In genomic region chr20:61537239-61537638, GRCh38 we compare ENCODE assay signal across 40 cellular contexts.
"Had no signal": no experiment of that assay in that cellular context is flagged by ENCODE, and none has a peak within 500 bp of the region (broad histone marks: within the 10 kb centered on the region; RNA-seq: fewer than 3 reads in every experiment).

No MANE protein-coding gene starts in this region.

- H3K4me3 ChIP-seq: ascending aorta, cardiac muscle cell had no signal

- H3K27me3 Mint-ChIP-seq: activated CD4-positive, alpha-beta memory T cell treated with anti-CD3 and anti-CD28 coated beads, Interleukin-2, amount 10 ng/mL, durations not matched to agents 7 days and 5 days; activated CD4-positive, alpha-beta T cell treated with anti-CD3 and anti-CD28 coated beads for 36 hours; activated CD4-positive, alpha-beta T cell treated with anti-CD3 and anti-CD28 coated beads, Interleukin-2, amount 10 ng/mL, durations not matched to agents 7 days and 5 days; activated CD8-positive, alpha-beta memory T cell treated with anti-CD3 and anti-CD28 coated beads, Interleukin-2, amount 10 ng/mL, durations not matched to agents 7 days and 5 days; activated naive CD4-positive, alpha-beta T cell treated with anti-CD3 and anti-CD28 coated beads, Interleukin-2, amount 10 ng/mL, durations not matched to agents 7 days and 5 days; activated naive CD4-positive, alpha-beta T cell treated with anti-CD3 and anti-CD28 coated beads, Interleukin-2, amount 50 U/mL, for 24 hours; activated naive CD8-positive, alpha-beta T cell; activated naive CD8-positive, alpha-beta T cell treated with anti-CD3 and anti-CD28 coated beads, Interleukin-2, amount 10 ng/mL, durations not matched to agents 7 days and 5 days; activated naive CD8-positive, alpha-beta T cell treated with anti-CD3 and anti-CD28 coated beads, Interleukin-2, amount 50 U/mL, for 24 hours; activated T-cell treated with anti-CD3 and anti-CD28 coated beads, Interleukin-2, amount 50 U/mL, for 24 hours; brain; central memory CD8-positive, alpha-beta T cell had no signal

- DNase-seq: activated CD4-positive, alpha-beta memory T cell treated with anti-CD3 and anti-CD28 coated beads, Interleukin-2, amount 10 ng/mL, durations not matched to agents 7 days and 5 days; activated CD4-positive, alpha-beta T cell treated with anti-CD3 and anti-CD28 coated beads for 1 hour; activated CD4-positive, alpha-beta T cell treated with anti-CD3 and anti-CD28 coated beads for 36 hours; activated CD4-positive, alpha-beta T cell treated with anti-CD3 and anti-CD28 coated beads for 48 hours; activated CD4-positive, alpha-beta T cell treated with anti-CD3 and anti-CD28 coated beads, Interleukin-2, amount 10 ng/mL, durations not matched to agents 7 days and 5 days; activated CD4-positive, alpha-beta T cell treated with anti-CD3 and anti-CD28 coated beads, Interleukin-2, amount 50 U/mL, for 48 hours; activated CD4-positive, CD25-positive, alpha-beta regulatory T cell; activated CD8-positive, alpha-beta memory T cell treated with anti-CD3 and anti-CD28 coated beads for 24 hours; activated CD8-positive, alpha-beta memory T cell treated with anti-CD3 and anti-CD28 coated beads, Interleukin-2, amount 10 ng/mL, durations not matched to agents 7 days and 5 days; activated CD8-positive, alpha-beta memory T cell treated with anti-CD3 and anti-CD28 coated beads, Interleukin-2, amount 50 U/mL, for 48 hours; activated CD8-positive, alpha-beta T cell treated with anti-CD3 and anti-CD28 coated beads, Interleukin-2, amount 10 ng/mL, durations not matched to agents 7 days and 5 days; activated effector memory CD4-positive, alpha-beta T cell treated with Interleukin-2 at 50 U/mL for 16 hours; activated gamma-delta T cell; activated naive CD4-positive, alpha-beta T cell treated with anti-CD3 and anti-CD28 coated beads, Interleukin-2, amount 10 ng/mL, durations not matched to agents 7 days and 5 days; activated naive CD4-positive, alpha-beta T cell treated with Interleukin-2 at 50 U/mL for 16 hours; activated naive CD8-positive, alpha-beta T cell treated with anti-CD3 and anti-CD28 coated beads, Interleukin-2, amount 10 ng/mL, durations not matched to agents 7 days and 5 days; activated naive CD8-positive, alpha-beta T cell treated with anti-CD3 and anti-CD28 coated beads, Interleukin-2, amount 50 U/mL, for 24 hours; activated T-cell treated with anti-CD3 and anti-CD28 coated beads, Interleukin-2, amount 50 U/mL, for 24 hours; activated T-cell treated with anti-CD3 and anti-CD28 coated beads, Interleukin-2, amount 50 U/mL, for 48 hours; amygdala; anterior cingulate cortex; caudate nucleus; cerebellar nuclear complex; T-helper 1 cell; T-helper 2 cell; T-helper 9 cell; WERI-Rb-1 had no signal

- H3K36me3 ChIP-seq: ascending aorta, cardiac muscle cell, WERI-Rb-1 had no signal

- H3K36me3 Mint-ChIP-seq: activated CD8-positive, alpha-beta memory T cell treated with anti-CD3 and anti-CD28 coated beads, Interleukin-2, amount 10 ng/mL, durations not matched to agents 7 days and 5 days; activated naive CD4-positive, alpha-beta T cell treated with anti-CD3 and anti-CD28 coated beads, Interleukin-2, amount 10 ng/mL, durations not matched to agents 7 days and 5 days; activated naive CD4-positive, alpha-beta T cell treated with anti-CD3 and anti-CD28 coated beads, Interleukin-2, amount 50 U/mL, for 24 hours; activated naive CD8-positive, alpha-beta T cell; activated naive CD8-positive, alpha-beta T cell treated with anti-CD3 and anti-CD28 coated beads, Interleukin-2, amount 10 ng/mL, durations not matched to agents 7 days and 5 days; WTC11 had no signal

- H3K4me1 ChIP-seq: ascending aorta had no signal

- H3K4me1 Mint-ChIP-seq: activated CD4-positive, alpha-beta memory T cell treated with anti-CD3 and anti-CD28 coated beads, Interleukin-2, amount 10 ng/mL, durations not matched to agents 7 days and 5 days; activated CD4-positive, alpha-beta T cell treated with anti-CD3 and anti-CD28 coated beads for 36 hours; activated CD4-positive, alpha-beta T cell treated with anti-CD3 and anti-CD28 coated beads, Interleukin-2, amount 10 ng/mL, durations not matched to agents 7 days and 5 days; activated CD8-positive, alpha-beta memory T cell treated with anti-CD3 and anti-CD28 coated beads, Interleukin-2, amount 10 ng/mL, durations not matched to agents 7 days and 5 days; activated naive CD4-positive, alpha-beta T cell treated with anti-CD3 and anti-CD28 coated beads, Interleukin-2, amount 10 ng/mL, durations not matched to agents 7 days and 5 days; activated naive CD4-positive, alpha-beta T cell treated with anti-CD3 and anti-CD28 coated beads, Interleukin-2, amount 50 U/mL, for 24 hours; activated naive CD8-positive, alpha-beta T cell treated with anti-CD3 and anti-CD28 coated beads, Interleukin-2, amount 10 ng/mL, durations not matched to agents 7 days and 5 days; activated naive CD8-positive, alpha-beta T cell treated with anti-CD3 and anti-CD28 coated beads, Interleukin-2, amount 50 U/mL, for 24 hours; central memory CD8-positive, alpha-beta T cell had no signal

- H3K27ac Mint-ChIP-seq: activated CD4-positive, alpha-beta memory T cell treated with anti-CD3 and anti-CD28 coated beads, Interleukin-2, amount 10 ng/mL, durations not matched to agents 7 days and 5 days; activated CD4-positive, alpha-beta T cell treated with anti-CD3 and anti-CD28 coated beads for 36 hours; activated CD4-positive, alpha-beta T cell treated with anti-CD3 and anti-CD28 coated beads, Interleukin-2, amount 10 ng/mL, durations not matched to agents 7 days and 5 days; activated CD8-positive, alpha-beta memory T cell treated with anti-CD3 and anti-CD28 coated beads, Interleukin-2, amount 10 ng/mL, durations not matched to agents 7 days and 5 days; activated CD8-positive, alpha-beta T cell treated with anti-CD3 and anti-CD28 coated beads, Interleukin-2, amount 10 ng/mL, durations not matched to agents 7 days and 5 days; activated naive CD4-positive, alpha-beta T cell treated with anti-CD3 and anti-CD28 coated beads, Interleukin-2, amount 10 ng/mL, durations not matched to agents 7 days and 5 days; activated naive CD4-positive, alpha-beta T cell treated with anti-CD3 and anti-CD28 coated beads, Interleukin-2, amount 50 U/mL, for 24 hours; activated naive CD8-positive, alpha-beta T cell; activated naive CD8-positive, alpha-beta T cell treated with anti-CD3 and anti-CD28 coated beads, Interleukin-2, amount 10 ng/mL, durations not matched to agents 7 days and 5 days; activated naive CD8-positive, alpha-beta T cell treated with anti-CD3 and anti-CD28 coated beads, Interleukin-2, amount 50 U/mL, for 24 hours; activated T-cell treated with anti-CD3 and anti-CD28 coated beads, Interleukin-2, amount 50 U/mL, for 24 hours; activated T-helper 2 cell treated with anti-CD3 and anti-CD28 coated beads, Interferon-gamma antibody, Interleukin-2, Interleukin-4, amounts not matched to agents 10 μg/mL and 5 μg/mL and 100 μg/mL, durations not matched to agents 14 hours and 24 hours and 36 hours; T-helper 1 cell treated with Interleukin-12 subunit alpha and Interleukin-12 subunit beta and Interleukin-4 antibody, amounts not matched to agents 30 μg/mL and 1 μg/mL, for 36 hours; T-helper 2 cell treated with Interferon-gamma antibody and Interleukin-4, amounts not matched to agents 5 μg/mL and 100 μg/mL, for 36 hours; WTC11 had no signal

- H3K9me3 ChIP-seq: ascending aorta had no signal

- H3K27me3 ChIP-seq: ascending aorta, cardiac muscle cell had no signal

- H3K4me3 Mint-ChIP-seq: activated CD4-positive, alpha-beta memory T cell treated with anti-CD3 and anti-CD28 coated beads, Interleukin-2, amount 10 ng/mL, durations not matched to agents 7 days and 5 days; activated CD4-positive, alpha-beta T cell treated with anti-CD3 and anti-CD28 coated beads for 36 hours; activated CD4-positive, alpha-beta T cell treated with anti-CD3 and anti-CD28 coated beads, Interleukin-2, amount 10 ng/mL, durations not matched to agents 7 days and 5 days; activated CD8-positive, alpha-beta memory T cell treated with anti-CD3 and anti-CD28 coated beads, Interleukin-2, amount 10 ng/mL, durations not matched to agents 7 days and 5 days; activated CD8-positive, alpha-beta T cell treated with anti-CD3 and anti-CD28 coated beads, Interleukin-2, amount 10 ng/mL, durations not matched to agents 7 days and 5 days; activated naive CD4-positive, alpha-beta T cell treated with anti-CD3 and anti-CD28 coated beads, Interleukin-2, amount 10 ng/mL, durations not matched to agents 7 days and 5 days; activated naive CD4-positive, alpha-beta T cell treated with anti-CD3 and anti-CD28 coated beads, Interleukin-2, amount 50 U/mL, for 24 hours; activated naive CD8-positive, alpha-beta T cell; activated naive CD8-positive, alpha-beta T cell treated with anti-CD3 and anti-CD28 coated beads, Interleukin-2, amount 10 ng/mL, durations not matched to agents 7 days and 5 days; activated naive CD8-positive, alpha-beta T cell treated with anti-CD3 and anti-CD28 coated beads, Interleukin-2, amount 50 U/mL, for 24 hours; activated T-cell treated with anti-CD3 and anti-CD28 coated beads, Interleukin-2, amount 50 U/mL, for 24 hours; brain; central memory CD8-positive, alpha-beta T cell; T-helper 1 cell treated with Interleukin-12 subunit alpha and Interleukin-12 subunit beta and Interleukin-4 antibody, amounts not matched to agents 30 μg/mL and 1 μg/mL, for 36 hours; T-helper 2 cell treated with Interferon-gamma antibody and Interleukin-4, amounts not matched to agents 5 μg/mL and 100 μg/mL, for 36 hours; WTC11 had no signal

- FAIRE-seq: bronchial epithelial cell, TTC549 had no signal

- H3K9me3 Mint-ChIP-seq: activated CD4-positive, alpha-beta memory T cell treated with anti-CD3 and anti-CD28 coated beads, Interleukin-2, amount 10 ng/mL, durations not matched to agents 7 days and 5 days; activated naive CD4-positive, alpha-beta T cell treated with anti-CD3 and anti-CD28 coated beads, Interleukin-2, amount 10 ng/mL, durations not matched to agents 7 days and 5 days; activated naive CD4-positive, alpha-beta T cell treated with anti-CD3 and anti-CD28 coated beads, Interleukin-2, amount 50 U/mL, for 24 hours; activated naive CD8-positive, alpha-beta T cell treated with anti-CD3 and anti-CD28 coated beads, Interleukin-2, amount 10 ng/mL, durations not matched to agents 7 days and 5 days; activated naive CD8-positive, alpha-beta T cell treated with anti-CD3 and anti-CD28 coated beads, Interleukin-2, amount 50 U/mL, for 24 hours; activated T-cell treated with anti-CD3 and anti-CD28 coated beads, Interleukin-2, amount 50 U/mL, for 24 hours; activated T-helper 2 cell treated with anti-CD3 and anti-CD28 coated beads, Interferon-gamma antibody, Interleukin-2, Interleukin-4, amounts not matched to agents 10 μg/mL and 5 μg/mL and 100 μg/mL, durations not matched to agents 14 hours and 24 hours and 36 hours; central memory CD8-positive, alpha-beta T cell; T-helper 1 cell treated with Interleukin-12 subunit alpha and Interleukin-12 subunit beta and Interleukin-4 antibody, amounts not matched to agents 30 μg/mL and 1 μg/mL, for 36 hours; T-helper 2 cell treated with Interferon-gamma antibody and Interleukin-4, amounts not matched to agents 5 μg/mL and 100 μg/mL, for 36 hours had no signal

- H3K27ac ChIP-seq: ascending aorta, cardiac muscle cell, WERI-Rb-1 had no signal

- ATAC-seq: activated CD4-positive, alpha-beta T cell treated with anti-CD3 and anti-CD28 coated beads for 36 hours; activated CD4-positive, CD25-positive, alpha-beta regulatory T cell treated with anti-CD3 and anti-CD28 coated beads, Interleukin-2, amount 50 U/mL, for 24 hours; activated CD8-positive, alpha-beta memory T cell treated with anti-CD3 and anti-CD28 coated beads, Interleukin-2, amount 10 ng/mL, durations not matched to agents 7 days and 5 days; activated CD8-positive, alpha-beta T cell treated with anti-CD3 and anti-CD28 coated beads, Interleukin-2, amount 10 ng/mL, durations not matched to agents 7 days and 5 days; activated naive CD8-positive, alpha-beta T cell treated with anti-CD3 and anti-CD28 coated beads, Interleukin-2, amount 50 U/mL, for 24 hours; WTC11 had no signal
